21 cellular contexts compared by ENCODE assay signal in the genomic region with DNA sequence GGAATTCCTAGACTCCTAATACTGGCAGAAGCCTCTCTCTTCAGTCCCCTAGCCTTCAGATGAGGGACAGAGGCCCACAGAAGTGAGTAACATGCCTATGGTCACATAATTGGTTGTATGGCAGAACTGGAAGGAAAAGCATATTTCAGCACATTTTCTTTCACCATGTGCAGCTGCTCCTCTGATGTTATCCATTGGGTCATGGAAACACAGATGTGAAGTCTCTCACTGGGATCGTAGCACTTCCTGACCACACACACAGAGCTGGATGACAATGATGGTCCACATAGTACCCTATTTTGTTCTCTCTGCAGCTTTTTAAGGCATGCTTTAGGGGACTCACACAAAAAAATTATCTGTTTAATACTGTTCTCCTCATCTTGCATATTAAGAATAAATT. TPM values are rescaled to one million over a fixed set of nuclear protein-coding genes. Genes with fewer than 3 reads are reported as not detected.
"Had no signal": no experiment of that assay in that cellular context is flagged by ENCODE, and none has a peak within 500 bp of the region (broad histone marks: within the 10 kb centered on the region; RNA-seq: fewer than 3 reads in every experiment).

No MANE protein-coding gene starts in this region.

- H3K36me3 Mint-ChIP-seq: activated CD4-positive, alpha-beta memory T cell treated with anti-CD3 and anti-CD28 coated beads for 36 hours; natural killer cell treated with Interleukin-12 subunit alpha and Interleukin-12 subunit beta and Interleukin-15 and Interleukin-18, amount 100 ng/mL, for 72 hours; stimulated activated memory B cell treated with anti-CD40 and anti-IgM and Interleukin-4, amounts not matched to agents 10 μg/mL and 1 μg/mL and 100 μg/mL, for 72 hours had no signal

- H3K27ac ChIP-seq: brain microvascular endothelial cell, coronary artery, lower lobe of right lung, neutrophil, pancreas, sigmoid colon, spleen, upper lobe of right lung had no signal

- H3K36me3 ChIP-seq: brain microvascular endothelial cell, lower lobe of right lung, neutrophil, pancreas, sigmoid colon, spleen, upper lobe of right lung had no signal

- ATAC-seq: activated CD4-positive, alpha-beta T cell treated with anti-CD3 and anti-CD28 coated beads for 36 hours; esophagus mucosa; natural killer cell treated with Interleukin-12 subunit alpha and Interleukin-12 subunit beta and Interleukin-15 and Interleukin-18, amount 100 ng/mL, for 72 hours; pancreas; stimulated activated memory B cell treated with anti-CD40 and anti-IgM and Interleukin-4, amounts not matched to agents 10 μg/mL and 1 μg/mL and 100 μg/mL, for 72 hours; upper lobe of right lung had no signal

- H3K4me3 ChIP-seq: coronary artery, lower lobe of right lung, pancreas, sigmoid colon, spleen, upper lobe of right lung had no signal

- DNase-seq: activated CD4-positive, alpha-beta memory T cell treated with anti-CD3 and anti-CD28 coated beads for 36 hours; activated CD4-positive, alpha-beta T cell treated with anti-CD3 and anti-CD28 coated beads for 36 hours; activated naive CD4-positive, alpha-beta T cell treated with anti-CD3 and anti-CD28 coated beads for 36 hours; aorta; brain microvascular endothelial cell; lower lobe of right lung; pancreas; sigmoid colon; spleen; stimulated activated CD4-positive, alpha-beta T cell treated with anti-CD3 and anti-CD28 coated beads, Interleukin-4, amount 100 ng/mL, for 4 hours; upper lobe of right lung had no signal

- H3K27ac Mint-ChIP-seq: activated CD4-positive, alpha-beta memory T cell treated with anti-CD3 and anti-CD28 coated beads for 36 hours; activated CD4-positive, alpha-beta T cell treated with anti-CD3 and anti-CD28 coated beads for 36 hours; activated naive CD4-positive, alpha-beta T cell treated with anti-CD3 and anti-CD28 coated beads for 36 hours; activated T-helper 2 cell treated with anti-CD3 and anti-CD28 coated beads, Interferon-gamma antibody, Interleukin-2, Interleukin-4, amounts not matched to agents 10 μg/mL and 5 μg/mL and 100 μg/mL, durations not matched to agents 14 hours and 24 hours and 36 hours; natural killer cell treated with Interleukin-12 subunit alpha and Interleukin-12 subunit beta and Interleukin-15 and Interleukin-18, amount 100 ng/mL, for 72 hours; stimulated activated memory B cell treated with anti-CD40 and anti-IgM and Interleukin-4, amounts not matched to agents 10 μg/mL and 1 μg/mL and 100 μg/mL, for 72 hours; T-helper 2 cell treated with Interferon-gamma antibody and Interleukin-4, amounts not matched to agents 5 μg/mL and 100 μg/mL, for 36 hours had no signal

- H3K9me3 ChIP-seq: lower lobe of right lung, neutrophil, pancreas, sigmoid colon, spleen, upper lobe of right lung had no signal

- H3K4me1 ChIP-seq: lower lobe of right lung, pancreas, sigmoid colon, spleen, upper lobe of right lung had no signal

- H3K4me3 Mint-ChIP-seq: activated CD4-positive, alpha-beta memory T cell treated with anti-CD3 and anti-CD28 coated beads for 36 hours; activated CD4-positive, alpha-beta T cell treated with anti-CD3 and anti-CD28 coated beads for 36 hours; activated naive CD4-positive, alpha-beta T cell treated with anti-CD3 and anti-CD28 coated beads for 36 hours; central memory CD8-positive, alpha-beta T cell; natural killer cell treated with Interleukin-12 subunit alpha and Interleukin-12 subunit beta and Interleukin-15 and Interleukin-18, amount 100 ng/mL, for 72 hours; stimulated activated memory B cell treated with anti-CD40 and anti-IgM and Interleukin-4, amounts not matched to agents 10 μg/mL and 1 μg/mL and 100 μg/mL, for 72 hours; T-helper 2 cell treated with Interferon-gamma antibody and Interleukin-4, amounts not matched to agents 5 μg/mL and 100 μg/mL, for 36 hours had no signal

- H3K9me3 Mint-ChIP-seq: activated CD4-positive, alpha-beta memory T cell treated with anti-CD3 and anti-CD28 coated beads for 36 hours; activated naive CD4-positive, alpha-beta T cell treated with anti-CD3 and anti-CD28 coated beads for 36 hours; activated T-helper 2 cell treated with anti-CD3 and anti-CD28 coated beads, Interferon-gamma antibody, Interleukin-2, Interleukin-4, amounts not matched to agents 10 μg/mL and 5 μg/mL and 100 μg/mL, durations not matched to agents 14 hours and 24 hours and 36 hours; central memory CD8-positive, alpha-beta T cell; natural killer cell treated with Interleukin-12 subunit alpha and Interleukin-12 subunit beta and Interleukin-15 and Interleukin-18, amount 100 ng/mL, for 72 hours; stimulated activated memory B cell treated with anti-CD40 and anti-IgM and Interleukin-4, amounts not matched to agents 10 μg/mL and 1 μg/mL and 100 μg/mL, for 72 hours; T-helper 2 cell treated with Interferon-gamma antibody and Interleukin-4, amounts not matched to agents 5 μg/mL and 100 μg/mL, for 36 hours had no signal

- H3K27me3 ChIP-seq: brain microvascular endothelial cell, neutrophil, pancreas, sigmoid colon, spleen, upper lobe of right lung had no signal

- H3K4me1 Mint-ChIP-seq: activated CD4-positive, alpha-beta T cell treated with anti-CD3 and anti-CD28 coated beads for 36 hours; central memory CD8-positive, alpha-beta T cell; stimulated activated memory B cell treated with anti-CD40 and anti-IgM and Interleukin-4, amounts not matched to agents 10 μg/mL and 1 μg/mL and 100 μg/mL, for 72 hours had no signal

- FAIRE-seq: pancreas, TTC549 had no signal

RNA-seq across cellular contexts. Expression of a gene that starts 24.5 kb away (rescaled TPM):
- total RNA-seq: lower lobe of right lung, mesenteric fat pad, sigmoid colon had no signal
